In the genomic region with DNA sequence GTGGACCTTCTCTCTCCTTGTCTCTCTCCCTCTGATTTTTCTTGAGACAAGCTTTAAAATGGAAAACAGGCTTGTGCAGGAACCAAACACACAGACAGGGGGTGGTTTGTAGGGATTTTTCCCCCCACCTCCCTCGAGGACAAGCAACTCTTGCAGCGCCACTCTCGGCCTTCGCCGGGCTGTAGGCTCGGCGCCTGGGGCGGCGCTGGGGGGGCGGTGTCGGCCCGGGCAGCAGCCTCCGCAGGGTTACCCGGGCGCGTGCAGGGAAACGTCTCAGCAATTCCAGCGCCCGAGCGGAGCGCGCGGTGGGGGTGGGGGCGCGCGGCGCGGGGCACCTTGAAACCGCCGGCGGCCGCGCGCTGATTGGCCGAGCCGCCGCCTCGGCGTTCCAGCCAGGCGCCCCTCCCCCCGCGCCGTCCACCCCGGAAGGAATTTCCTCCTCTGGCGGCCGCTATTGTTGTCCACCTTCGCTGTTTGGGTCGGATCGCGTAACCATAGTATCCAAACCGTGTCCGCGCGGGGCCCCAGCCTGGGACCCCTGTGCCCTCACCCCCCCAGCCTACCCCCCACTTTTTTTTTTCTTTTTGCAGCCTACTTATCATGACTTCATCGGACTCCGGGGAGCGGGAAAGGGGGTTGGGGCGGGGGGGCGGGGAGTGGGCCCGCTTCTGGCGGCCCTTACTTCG, we compare ENCODE assay signal across 1 cellular context.
A peak's percentile ranks its signal among the peaks of the same experiment; 100 is the strongest.
TF ChIP-seq lines count a peak whose summit lies in the region.

No MANE protein-coding gene starts in this region.

TF ChIP-seq in HepG2, 621 proteins besides CTCF, POLR2A, EP300 and RAD21 (continued from another document and continues in another):
- TF ChIP-seq ZNF160 (CRISPR knock-in tag; IDR thresholded peaks at IDR 0.05), result no peak
- no peak for TF ChIP-seq NR3C1 (CRISPR knock-in tag; IDR thresholded peaks at IDR 0.05)
- TF ChIP-seq, protein P1, sequence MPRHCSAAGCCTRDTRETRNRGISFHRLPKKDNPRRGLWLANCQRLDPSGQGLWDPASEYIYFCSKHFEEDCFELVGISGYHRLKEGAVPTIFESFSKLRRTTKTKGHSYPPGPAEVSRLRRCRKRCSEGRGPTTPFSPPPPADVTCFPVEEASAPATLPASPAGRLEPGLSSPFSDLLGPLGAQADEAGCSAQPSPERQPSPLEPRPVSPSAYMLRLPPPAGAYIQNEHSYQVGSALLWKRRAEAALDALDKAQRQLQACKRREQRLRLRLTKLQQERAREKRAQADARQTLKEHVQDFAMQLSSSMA (CRISPR knock-in tag; IDR thresholded peaks at IDR 0.05), result no peak
- no peak for TF ChIP-seq ZNF138 (CRISPR knock-in tag; IDR thresholded peaks at IDR 0.05; ENCODE audit: low read depth)
- TF ChIP-seq REST (IDR thresholded peaks at IDR 0.05; ENCODE audit: borderline replicate concordance in 1 of 2, low read depth in 1 of 2, low read length in 2 of 2), result no peak
- no peak for TF ChIP-seq ZSCAN22 (CRISPR knock-in tag; IDR thresholded peaks at IDR 0.05)
- TF ChIP-seq GATA4 (IDR thresholded peaks at IDR 0.05; ENCODE audit: borderline replicate concordance, low read depth), result no peak
- TF ChIP-seq ZNF235 (CRISPR knock-in tag; IDR thresholded peaks at IDR 0.05; ENCODE audit: borderline replicate concordance), result no peak
- TF ChIP-seq, protein P2, sequence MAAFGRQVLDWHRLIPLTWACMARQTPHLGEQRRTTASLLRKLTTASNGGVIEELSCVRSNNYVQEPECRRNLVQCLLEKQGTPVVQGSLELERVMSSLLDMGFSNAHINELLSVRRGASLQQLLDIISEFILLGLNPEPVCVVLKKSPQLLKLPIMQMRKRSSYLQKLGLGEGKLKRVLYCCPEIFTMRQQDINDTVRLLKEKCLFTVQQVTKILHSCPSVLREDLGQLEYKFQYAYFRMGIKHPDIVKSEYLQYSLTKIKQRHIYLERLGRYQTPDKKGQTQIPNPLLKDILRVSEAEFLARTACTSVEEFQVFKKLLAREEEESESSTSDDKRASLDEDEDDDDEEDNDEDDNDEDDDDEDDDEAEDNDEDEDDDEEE (CRISPR knock-in tag; IDR thresholded peaks at IDR 0.05), result peak; percentile 81
- peak; percentile 67; the same call in 1 of the 2 replicates for TF ChIP-seq NFKBIZ (CRISPR knock-in tag; IDR thresholded peaks at IDR 0.05)
- TF ChIP-seq ZNF530 (CRISPR knock-in tag; IDR thresholded peaks at IDR 0.05; ENCODE audit: low read depth), result no peak
- TF ChIP-seq IRX3 (CRISPR knock-in tag; IDR thresholded peaks at IDR 0.05; ENCODE audit: borderline replicate concordance, low read depth), result 0 out of 2 replicates have a peak, but pooled peaks have one; percentile 51
- no peak for TF ChIP-seq ATRX (CRISPR knock-in tag; IDR thresholded peaks at IDR 0.05; ENCODE audit: borderline replicate concordance)
- TF ChIP-seq IKZF4 (CRISPR knock-in tag; IDR thresholded peaks at IDR 0.05; ENCODE audit: borderline replicate concordance, low read depth, not compliant biosample characterization), result no peak
- TF ChIP-seq SRSF9 (IDR thresholded peaks at IDR 0.05; ENCODE audit: borderline replicate concordance, insufficient read depth, low read depth, low read length, poor library complexity, severe bottlenecking), result no peak
- no peak for TF ChIP-seq SRF (IDR thresholded peaks at IDR 0.05; ENCODE audit: low read depth, low read length)
- TF ChIP-seq ARNTL (CRISPR knock-in tag; IDR thresholded peaks at IDR 0.05), result no peak
- TF ChIP-seq ZBTB7A (CRISPR knock-in tag; IDR thresholded peaks at IDR 0.05), result no peak; the same call in 1 of the 2 replicates
- TF ChIP-seq, protein P3, sequence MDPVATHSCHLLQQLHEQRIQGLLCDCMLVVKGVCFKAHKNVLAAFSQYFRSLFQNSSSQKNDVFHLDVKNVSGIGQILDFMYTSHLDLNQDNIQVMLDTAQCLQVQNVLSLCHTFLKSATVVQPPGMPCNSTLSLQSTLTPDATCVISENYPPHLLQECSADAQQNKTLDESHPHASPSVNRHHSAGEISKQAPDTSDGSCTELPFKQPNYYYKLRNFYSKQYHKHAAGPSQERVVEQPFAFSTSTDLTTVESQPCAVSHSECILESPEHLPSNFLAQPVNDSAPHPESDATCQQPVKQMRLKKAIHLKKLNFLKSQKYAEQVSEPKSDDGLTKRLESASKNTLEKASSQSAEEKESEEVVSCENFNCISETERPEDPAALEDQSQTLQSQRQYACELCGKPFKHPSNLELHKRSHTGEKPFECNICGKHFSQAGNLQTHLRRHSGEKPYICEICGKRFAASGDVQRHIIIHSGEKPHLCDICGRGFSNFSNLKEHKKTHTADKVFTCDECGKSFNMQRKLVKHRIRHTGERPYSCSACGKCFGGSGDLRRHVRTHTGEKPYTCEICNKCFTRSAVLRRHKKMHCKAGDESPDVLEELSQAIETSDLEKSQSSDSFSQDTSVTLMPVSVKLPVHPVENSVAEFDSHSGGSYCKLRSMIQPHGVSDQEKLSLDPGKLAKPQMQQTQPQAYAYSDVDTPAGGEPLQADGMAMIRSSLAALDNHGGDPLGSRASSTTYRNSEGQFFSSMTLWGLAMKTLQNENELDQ (CRISPR knock-in tag; IDR thresholded peaks at IDR 0.05; ENCODE audit: borderline replicate concordance), result no peak
- TF ChIP-seq CHCHD3 (CRISPR knock-in tag; IDR thresholded peaks at IDR 0.05), result no peak; the same call in 1 of the 2 replicates
- TF ChIP-seq HES4 (CRISPR knock-in tag; IDR thresholded peaks at IDR 0.05; ENCODE audit: borderline replicate concordance), result peak; percentile 76; the same call in 1 of the 2 replicates
- TF ChIP-seq, protein P4, sequence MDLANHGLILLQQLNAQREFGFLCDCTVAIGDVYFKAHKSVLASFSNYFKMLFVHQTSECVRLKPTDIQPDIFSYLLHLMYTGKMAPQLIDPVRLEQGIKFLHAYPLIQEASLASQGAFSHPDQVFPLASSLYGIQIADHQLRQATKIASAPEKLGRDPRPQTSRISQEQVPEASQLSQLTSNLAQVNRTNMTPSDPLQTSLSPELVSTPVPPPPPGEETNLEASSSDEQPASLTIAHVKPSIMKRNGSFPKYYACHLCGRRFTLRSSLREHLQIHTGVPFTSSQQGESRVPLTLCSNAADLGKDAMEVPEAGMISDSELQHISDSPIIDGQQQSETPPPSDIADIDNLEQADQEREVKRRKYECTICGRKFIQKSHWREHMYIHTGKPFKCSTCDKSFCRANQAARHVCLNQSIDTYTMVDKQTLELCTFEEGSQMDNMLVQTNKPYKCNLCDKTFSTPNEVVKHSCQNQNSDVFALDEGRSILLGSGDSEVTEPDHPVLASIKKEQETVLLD (CRISPR knock-in tag; IDR thresholded peaks at IDR 0.05; ENCODE audit: low read depth), result no peak
- TF ChIP-seq, protein P5, sequence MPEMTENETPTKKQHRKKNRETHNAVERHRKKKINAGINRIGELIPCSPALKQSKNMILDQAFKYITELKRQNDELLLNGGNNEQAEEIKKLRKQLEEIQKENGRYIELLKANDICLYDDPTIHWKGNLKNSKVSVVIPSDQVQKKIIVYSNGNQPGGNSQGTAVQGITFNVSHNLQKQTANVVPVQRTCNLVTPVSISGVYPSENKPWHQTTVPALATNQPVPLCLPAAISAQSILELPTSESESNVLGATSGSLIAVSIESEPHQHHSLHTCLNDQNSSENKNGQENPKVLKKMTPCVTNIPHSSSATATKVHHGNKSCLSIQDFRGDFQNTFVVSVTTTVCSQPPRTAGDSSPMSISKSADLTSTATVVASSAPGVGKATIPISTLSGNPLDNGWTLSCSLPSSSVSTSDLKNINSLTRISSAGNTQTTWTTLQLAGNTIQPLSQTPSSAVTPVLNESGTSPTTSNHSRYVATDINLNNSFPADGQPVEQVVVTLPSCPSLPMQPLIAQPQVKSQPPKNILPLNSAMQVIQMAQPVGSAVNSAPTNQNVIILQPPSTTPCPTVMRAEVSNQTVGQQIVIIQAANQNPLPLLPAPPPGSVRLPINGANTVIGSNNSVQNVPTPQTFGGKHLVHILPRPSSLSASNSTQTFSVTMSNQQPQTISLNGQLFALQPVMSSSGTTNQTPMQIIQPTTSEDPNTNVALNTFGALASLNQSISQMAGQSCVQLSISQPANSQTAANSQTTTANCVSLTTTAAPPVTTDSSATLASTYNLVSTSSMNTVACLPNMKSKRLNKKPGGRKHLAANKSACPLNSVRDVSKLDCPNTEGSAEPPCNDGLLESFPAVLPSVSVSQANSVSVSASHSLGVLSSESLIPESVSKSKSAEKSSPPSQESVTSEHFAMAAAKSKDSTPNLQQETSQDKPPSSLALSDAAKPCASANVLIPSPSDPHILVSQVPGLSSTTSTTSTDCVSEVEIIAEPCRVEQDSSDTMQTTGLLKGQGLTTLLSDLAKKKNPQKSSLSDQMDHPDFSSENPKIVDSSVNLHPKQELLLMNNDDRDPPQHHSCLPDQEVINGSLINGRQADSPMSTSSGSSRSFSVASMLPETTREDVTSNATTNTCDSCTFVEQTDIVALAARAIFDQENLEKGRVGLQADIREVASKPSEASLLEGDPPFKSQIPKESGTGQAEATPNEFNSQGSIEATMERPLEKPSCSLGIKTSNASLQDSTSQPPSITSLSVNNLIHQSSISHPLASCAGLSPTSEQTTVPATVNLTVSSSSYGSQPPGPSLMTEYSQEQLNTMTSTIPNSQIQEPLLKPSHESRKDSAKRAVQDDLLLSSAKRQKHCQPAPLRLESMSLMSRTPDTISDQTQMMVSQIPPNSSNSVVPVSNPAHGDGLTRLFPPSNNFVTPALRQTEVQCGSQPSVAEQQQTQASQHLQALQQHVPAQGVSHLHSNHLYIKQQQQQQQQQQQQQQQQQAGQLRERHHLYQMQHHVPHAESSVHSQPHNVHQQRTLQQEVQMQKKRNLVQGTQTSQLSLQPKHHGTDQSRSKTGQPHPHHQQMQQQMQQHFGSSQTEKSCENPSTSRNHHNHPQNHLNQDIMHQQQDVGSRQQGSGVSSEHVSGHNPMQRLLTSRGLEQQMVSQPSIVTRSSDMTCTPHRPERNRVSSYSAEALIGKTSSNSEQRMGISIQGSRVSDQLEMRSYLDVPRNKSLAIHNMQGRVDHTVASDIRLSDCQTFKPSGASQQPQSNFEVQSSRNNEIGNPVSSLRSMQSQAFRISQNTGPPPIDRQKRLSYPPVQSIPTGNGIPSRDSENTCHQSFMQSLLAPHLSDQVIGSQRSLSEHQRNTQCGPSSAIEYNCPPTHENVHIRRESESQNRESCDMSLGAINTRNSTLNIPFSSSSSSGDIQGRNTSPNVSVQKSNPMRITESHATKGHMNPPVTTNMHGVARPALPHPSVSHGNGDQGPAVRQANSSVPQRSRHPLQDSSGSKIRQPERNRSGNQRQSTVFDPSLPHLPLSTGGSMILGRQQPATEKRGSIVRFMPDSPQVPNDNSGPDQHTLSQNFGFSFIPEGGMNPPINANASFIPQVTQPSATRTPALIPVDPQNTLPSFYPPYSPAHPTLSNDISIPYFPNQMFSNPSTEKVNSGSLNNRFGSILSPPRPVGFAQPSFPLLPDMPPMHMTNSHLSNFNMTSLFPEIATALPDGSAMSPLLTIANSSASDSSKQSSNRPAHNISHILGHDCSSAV (CRISPR knock-in tag; IDR thresholded peaks at IDR 0.05; ENCODE audit: borderline replicate concordance), result no peak
- TF ChIP-seq HDAC1 (CRISPR knock-in tag; IDR thresholded peaks at IDR 0.05), result no peak; the same call in 1 of the 2 replicates
- no peak for TF ChIP-seq ASH2L (IDR thresholded peaks at IDR 0.05; ENCODE audit: insufficient read length, low read depth, low read length)
- no peak for TF ChIP-seq ZNF891 (CRISPR knock-in tag; IDR thresholded peaks at IDR 0.05)
- TF ChIP-seq BHLHE40 (IDR thresholded peaks at IDR 0.05; ENCODE audit: low read length), result 0 out of 2 replicates have a peak, but pooled peaks have one; percentile 53
- TF ChIP-seq, protein P6, sequence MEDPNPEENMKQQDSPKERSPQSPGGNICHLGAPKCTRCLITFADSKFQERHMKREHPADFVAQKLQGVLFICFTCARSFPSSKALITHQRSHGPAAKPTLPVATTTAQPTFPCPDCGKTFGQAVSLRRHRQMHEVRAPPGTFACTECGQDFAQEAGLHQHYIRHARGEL (CRISPR knock-in tag; IDR thresholded peaks at IDR 0.05), result no peak
- TF ChIP-seq NFE2L2 (IDR thresholded peaks at IDR 0.05; ENCODE audit: low read length), result no peak
- TF ChIP-seq KDM1A (CRISPR knock-in tag; IDR thresholded peaks at IDR 0.05), result no peak; the same call in 1 of the 2 replicates
- no peak for TF ChIP-seq KDM6A (CRISPR knock-in tag; IDR thresholded peaks at IDR 0.05; ENCODE audit: low read depth)
- TF ChIP-seq ZNF574 (CRISPR knock-in tag; IDR thresholded peaks at IDR 0.05), result peak; percentile 81
- no peak for TF ChIP-seq ZNF282 (IDR thresholded peaks at IDR 0.05; ENCODE audit: partially characterized antibody)
- no peak for TF ChIP-seq ZNF317 (CRISPR knock-in tag; IDR thresholded peaks at IDR 0.05)
